In the genomic region with DNA sequence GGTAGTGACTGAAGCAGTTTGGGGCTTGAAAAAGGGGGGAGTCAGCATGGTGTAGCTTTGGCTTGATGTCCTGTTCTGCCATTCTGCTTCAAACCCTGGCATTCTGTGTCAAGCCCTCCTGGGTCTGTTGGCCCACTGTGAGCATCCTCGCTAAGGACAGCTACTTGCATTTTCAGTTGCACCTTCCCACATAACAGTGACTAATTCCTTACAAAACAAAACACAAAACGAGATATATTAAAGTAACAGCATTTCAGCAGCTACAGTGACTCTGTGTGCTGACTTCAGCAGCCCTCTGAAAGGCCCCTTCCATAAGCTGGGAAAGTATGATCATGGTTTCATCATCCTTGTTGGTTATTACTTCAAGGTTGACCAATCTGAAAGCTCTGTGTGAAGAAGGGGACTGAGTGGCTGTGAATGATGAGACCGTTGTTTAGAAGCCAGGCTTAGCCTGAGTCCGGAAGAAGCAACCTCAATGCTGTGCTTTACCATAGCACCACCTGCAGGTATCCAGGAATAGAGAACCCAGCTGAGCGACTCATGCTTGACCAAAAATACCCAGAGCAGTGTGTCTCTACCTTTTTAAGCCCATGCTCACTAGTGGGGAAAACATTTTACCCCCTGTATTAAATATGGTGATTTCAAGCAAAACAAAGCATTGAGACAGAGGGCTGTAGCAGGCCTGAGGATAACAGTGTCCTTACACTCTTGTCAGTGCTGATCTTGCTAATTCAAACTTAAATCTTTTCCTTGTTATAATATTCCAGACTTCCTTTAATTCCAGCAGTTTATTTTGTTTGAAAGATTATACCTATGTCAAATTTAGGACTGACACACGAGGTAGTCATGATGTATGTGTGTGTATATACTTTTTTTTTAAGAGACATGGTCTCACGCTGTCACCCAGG, we compare ENCODE assay signal across 8 cellular contexts. TPM values are rescaled to one million over a fixed set of nuclear protein-coding genes. Genes with fewer than 3 reads are reported as not detected.
A peak's percentile ranks its signal among the peaks of the same experiment; 100 is the strongest.
DNase-seq lines count a peak whose midpoint lies in the region; ATAC-seq, FAIRE-seq and TF ChIP-seq lines count a peak whose summit lies in the region.

No MANE protein-coding gene starts in this region.

- intact Hi-C loops in pancreas (cut with DNase I), result no loop called here

- no peak for TF ChIP-seq POLR2A in gastroesophageal sphincter (IDR thresholded peaks at IDR 0.05)

- H3K9me3 ChIP-seq in gastroesophageal sphincter (no peaks in the 10 kb centered on the region), pancreas (no peaks in the 10 kb centered on the region)

- H3K36me3 ChIP-seq in gastroesophageal sphincter, result peaks cover 0 to 66% of the 10 kb centered on the region in 2 donors
- no peaks in the 10 kb centered on the region for H3K36me3 ChIP-seq in pancreas

- H3K4me3 ChIP-seq in gastroesophageal sphincter, result no peak overlapping the region
- no peak overlapping the region for H3K4me3 ChIP-seq in pancreas

- WGBS in gastroesophageal sphincter (ENCODE audit: low coverage in 1 of 2), 2 donors, result 15 to 27% methylated on average over 5 to 7 of the region's 7 CpGs
- 56% methylated on average over 7 of the region's 7 CpGs for whole genome bisulfite sequencing in pancreas, 2 donors

- no peak for TF ChIP-seq EP300 in gastroesophageal sphincter (IDR thresholded peaks at IDR 0.05)

- FAIRE-seq in pancreas (lab: Jason Lieb, UNC), result no peak

- H3K27me3 ChIP-seq in gastroesophageal sphincter, result no peaks in the 10 kb centered on the region
- no peaks in the 10 kb centered on the region for H3K27me3 ChIP-seq in pancreas

- peak overlapping the region in 3 of 4 donors; percentile 30 to 46 (median 39) for H3K27ac ChIP-seq in gastroesophageal sphincter
- H3K27ac ChIP-seq in pancreas, result no peak overlapping the region

- TF ChIP-seq CTCF in gastroesophageal sphincter (IDR thresholded peaks at IDR 0.05) (peak; percentile 58 to 70 (median 65)), pancreas (IDR thresholded peaks at IDR 0.05) (no peak)

- peaks cover 0 to 19% (median 0%) of the 10 kb centered on the region in 3 donors for H3K4me1 ChIP-seq in gastroesophageal sphincter
- no peaks in the 10 kb centered on the region for H3K4me1 ChIP-seq in pancreas

- peak; percentile 63 for DNase-seq in CD1c-positive myeloid dendritic cell (ENCODE audit: extremely low spot score)
- DNase-seq in NCI-H2227 (lab: John Stamatoyannopoulos, UW; ENCODE audit: unreplicated experiment), result peak; percentile 40
- peak; percentile 30 to 46 for DNase-seq in activated T-cell treated with anti-CD3 and anti-CD28 coated beads, Interleukin-2, amount 50 U/mL, for 48 hours
- peak in 1 of 6 donors; percentile 13 for DNase-seq in pancreas
- no peak for DNase-seq in NCI-H446 treated with DMSO at 0.1 percent for 48 hours (lab: John Stamatoyannopoulos, UW)

- ATAC-seq in GM18519 (IDR thresholded peaks at IDR 0.05; ENCODE audit: low FRiP score, unreplicated experiment) (peak; percentile 72), HG02938 (IDR thresholded peaks at IDR 0.05; ENCODE audit: unreplicated experiment) (peak; percentile 93), gastroesophageal sphincter (peak; percentile 87), pancreas (peak in 3 of 4 donors; percentile 64 to 86 (median 74))

RNA-seq across cellular contexts. Expression of a gene that starts 42.6 kb away (rescaled TPM):
- total RNA-seq in gastroesophageal sphincter, result 1 to 10 TPM; 1.7 to 5.0 (median 2.4) TPM
- total RNA-seq in pancreas, result under 1 TPM in 4 of 6 donors, not detected in 2; 0.09 to 0.55 (median 0.35) TPM
- under 1 TPM; 0.38 to 0.47 TPM for polyA plus RNA-seq in pancreas

Comparison
In these comparisons a context has a peak if more than half of its experiments do, and no peak if none do; other contexts are left out.
1. H3K27ac ChIP-seq: peak in gastroesophageal sphincter (3 of 4); none in pancreas (0 of 4).
2. CTCF ChIP-seq: peak in gastroesophageal sphincter (4 of 4); none in pancreas (0 of 4).
3. Peak in every context shown above with its lines, with median percentiles within 50 percentile points of each other: ATAC-seq.